ENCODE assay signal across 20 cellular contexts in the genomic region with DNA sequence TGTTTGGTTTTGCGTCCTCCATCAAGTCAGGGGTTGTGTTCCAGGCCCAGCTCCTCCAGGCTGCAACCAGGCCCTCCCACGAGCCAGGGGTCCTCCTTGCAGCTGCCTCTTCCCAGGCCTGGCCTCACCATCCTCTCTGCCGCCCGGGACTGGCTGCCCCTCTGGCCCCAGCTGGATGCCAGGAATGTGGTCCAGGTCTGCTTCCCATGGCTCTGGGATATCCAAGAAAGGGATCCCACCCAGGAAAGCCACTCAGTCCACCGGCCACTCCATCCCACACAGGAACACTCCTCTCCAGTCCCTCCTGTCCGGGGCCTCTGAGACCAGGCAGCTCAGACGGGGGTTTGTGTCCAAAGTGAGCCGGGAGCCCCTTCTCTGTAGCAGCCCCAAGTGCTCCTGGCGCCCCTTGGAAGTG.
"Had no signal": no experiment of that assay in that cellular context is flagged by ENCODE, and none has a peak within 500 bp of the region (broad histone marks: within the 10 kb centered on the region; RNA-seq: fewer than 3 reads in every experiment).

No MANE protein-coding gene starts in this region.

- H3K9ac ChIP-seq: KMS-11, SK-N-SH had no signal

- H3K9me3 ChIP-seq: SK-N-SH had no signal

- H3K27ac ChIP-seq: KMS-11, RWPE1 had no signal

- ATAC-seq: HepG2 had no signal

- DNase-seq: IMR-90, Kasumi-1, MM.1S, NCI-H1048, NCI-H1105, NCI-H1417, NCI-H1436 treated with DMSO at 0.1 percent for 48 hours, NCI-H1694, NCI-H187 treated with DMSO at 0.1 percent for 48 hours, NCI-H2029 treated with DMSO at 0.1 percent for 48 hours, NCI-H2171 treated with DMSO at 0.1 percent for 48 hours, NCI-H2227 treated with DMSO at 0.1 percent for 48 hours, NCI-H526 treated with DMSO at 0.1 percent for 48 hours, NCI-H748 treated with DMSO at 0.1 percent for 48 hours, SHP77, SK-N-SH, SW 1271 had no signal

- H3K4me2 ChIP-seq: KMS-11, SK-N-SH had no signal
